Comparison of ENCODE assay signal across 11 cellular contexts in genomic region chr16:53768593-53768992, GRCh38.
DNase-seq lines count a peak whose midpoint lies in the region; ATAC-seq and TF ChIP-seq lines count a peak whose summit lies in the region.
"Had no signal": no experiment of that assay in that cellular context is flagged by ENCODE, and none has a peak within 500 bp of the region (broad histone marks: within the 10 kb centered on the region; RNA-seq: fewer than 3 reads in every experiment).

No MANE protein-coding gene starts in this region.

- ATAC-seq in activated T-cell treated with anti-CD3 and anti-CD28 coated beads, Interleukin-2, amount 50 U/mL, for 72 hours (replicated peaks in 1 of 2) = peak; percentile 93 to 94
- ATAC-seq in GM18870 (IDR thresholded peaks at IDR 0.05; ENCODE audit: unreplicated experiment) = no peak
- no peak for ATAC-seq in HG03442 (IDR thresholded peaks at IDR 0.05; ENCODE audit: unreplicated experiment)

- POLR2A ChIA-PET in RWPE1 (lab: Yijun Ruan, JAX; ENCODE audit: low non-redundant PET) = no interaction called here

- TF ChIP-seq POLR2A in suprapubic skin (IDR thresholded peaks at IDR 0.05) = no peak

- no peaks in the 10 kb centered on the region for H3K9me3 Mint-ChIP-seq in activated T-cell treated with anti-CD3 and anti-CD28 coated beads, Interleukin-2, amount 50 U/mL, for 72 hours

- intact Hi-C loops in head of caudate nucleus (cut with DNase I) = no loop called here

- no peaks in the 10 kb centered on the region for H3K36me3 ChIP-seq in suprapubic skin

- no peaks in the 10 kb centered on the region for H3K27me3 ChIP-seq in suprapubic skin

- no peak overlapping the region for H3K4me3 ChIP-seq in suprapubic skin

- peak overlapping the region; percentile 24 for H3K27ac Mint-ChIP-seq in activated T-cell treated with anti-CD3 and anti-CD28 coated beads, Interleukin-2, amount 50 U/mL, for 72 hours

- H3K4me1 Mint-ChIP-seq in activated T-cell treated with anti-CD3 and anti-CD28 coated beads, Interleukin-2, amount 50 U/mL, for 72 hours (ENCODE audit: low read depth) = peaks cover 30% of the 10 kb centered on the region

- no peaks in the 10 kb centered on the region for H3K9me3 ChIP-seq in suprapubic skin

- no peaks in the 10 kb centered on the region for H3K27me3 Mint-ChIP-seq in activated T-cell treated with anti-CD3 and anti-CD28 coated beads, Interleukin-2, amount 50 U/mL, for 72 hours (ENCODE audit: low read depth)

- WGBS in suprapubic skin = 16% methylated on average over 1 of the region's 1 CpG

- CTCF ChIA-PET in RWPE1 (lab: Yijun Ruan, JAX) = interaction anchor here (0.6 to 0.9 kb wide), 4 partner anchors 26 to 297 kb away, joined by 3 to 6 read pairs (median 3); no protein-coding TSS in a partner anchor

- H3K4me1 ChIP-seq in suprapubic skin = peaks cover 67% of the 10 kb centered on the region

- no peaks in the 10 kb centered on the region for H3K36me3 Mint-ChIP-seq in activated T-cell treated with anti-CD3 and anti-CD28 coated beads, Interleukin-2, amount 50 U/mL, for 72 hours (ENCODE audit: insufficient read depth in 2 of 2)

- no peak for TF ChIP-seq EP300 in suprapubic skin (IDR thresholded peaks at IDR 0.05)

- DNase-seq in activated T-cell treated with anti-CD3 and anti-CD28 coated beads, Interleukin-2, amount 50 U/mL, for 72 hours = peak; percentile 20 to 32
- no peak for DNase-seq in activated T-cell treated with anti-CD3 and anti-CD28 coated beads, Interleukin-2, amount 50 U/mL, for 1 hour
- peak; percentile 83 for DNase-seq in RWPE1 (ENCODE audit: low spot score)
- DNase-seq in fibroblast of peridontal ligament (ENCODE audit: extremely low read depth) = peak; percentile 94
- no peak for DNase-seq in suprapubic skin (ENCODE audit: low spot score in 2 of 2)
- DNase-seq in head of caudate nucleus = no peak
- DNase-seq: activated CD4-positive, alpha-beta T cell treated with anti-CD3 and anti-CD28 coated beads, Interleukin-2, amount 50 U/mL, for 4 hours; effector CD8-positive, alpha-beta T cell; NCI-H748 treated with DMSO at 0.1 percent for 48 hours had no signal

- H3K27ac ChIP-seq in RWPE1 (no peak overlapping the region), suprapubic skin (peak overlapping the region; percentile 64)

- no peak for TF ChIP-seq CTCF in RWPE1 (conservative IDR thresholded peaks at IDR 0.05; ENCODE audit: low read depth)
- TF ChIP-seq CTCF in suprapubic skin (IDR thresholded peaks at IDR 0.05) = no peak

- peak overlapping the region in 1 of 2 donors; percentile 21 for H3K4me3 Mint-ChIP-seq in activated T-cell treated with anti-CD3 and anti-CD28 coated beads, Interleukin-2, amount 50 U/mL, for 72 hours

Comparison
In these comparisons a context has a peak if more than half of its experiments do, and no peak if none do; other contexts are left out.
1. DNase-seq: peak in activated T-cell treated with anti-CD3 and anti-CD28 coated beads, Interleukin-2, amount 50 U/mL, for 72 hours (2 of 2), RWPE1 (single experiment) and fibroblast of peridontal ligament (single experiment); none in activated T-cell treated with anti-CD3 and anti-CD28 coated beads, Interleukin-2, amount 50 U/mL, for 1 hour (single experiment), suprapubic skin (0 of 2) and head of caudate nucleus (0 of 42).
2. ATAC-seq: peak in activated T-cell treated with anti-CD3 and anti-CD28 coated beads, Interleukin-2, amount 50 U/mL, for 72 hours (2 of 2); none in GM18870 (single experiment) and HG03442 (single experiment).